Comparison of ENCODE assay signal across 16 cellular contexts in the genomic region with DNA sequence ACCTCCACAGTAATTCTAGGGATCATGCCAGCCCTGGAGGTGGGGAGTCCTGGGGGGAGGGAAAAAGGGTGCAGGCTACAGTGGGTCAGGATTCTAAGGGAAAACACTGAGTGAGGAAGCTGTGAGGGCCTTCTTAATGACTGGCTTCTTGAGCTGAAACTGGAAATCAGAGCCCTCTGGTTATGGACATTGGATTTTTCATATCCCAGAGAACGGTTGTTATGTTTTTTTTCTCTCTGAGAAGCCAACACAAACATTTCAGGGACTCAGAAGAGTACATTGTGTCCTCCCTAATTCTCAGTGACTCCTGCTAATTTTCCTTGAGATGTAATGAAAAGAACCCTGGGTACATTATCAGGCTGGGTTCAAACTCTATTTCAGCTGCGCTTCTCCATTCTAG.
DNase-seq lines count a peak whose midpoint lies in the region; ATAC-seq and TF ChIP-seq lines count a peak whose summit lies in the region.
"Had no signal": no experiment of that assay in that cellular context is flagged by ENCODE, and none has a peak within 500 bp of the region (broad histone marks: within the 10 kb centered on the region; RNA-seq: fewer than 3 reads in every experiment).

No MANE protein-coding gene starts in this region.

- DNase-seq in NCI-H69 (lab: John Stamatoyannopoulos, UW) (peak; percentile 36), coronary artery (ENCODE audit: low spot score) (no peak), mesothelial cell of epicardium (ENCODE audit: low spot score in 2 of 2, unreplicated experiment in 2 of 2) (no peak), type B pancreatic cell (ENCODE audit: extremely low spot score, unreplicated experiment) (no peak), NCI-H1092 treated with DMSO at 0.1 percent for 48 hours (lab: John Stamatoyannopoulos, UW) (no peak)
- no peak for DNase-seq in naive thymus-derived CD4-positive, alpha-beta T cell
- DNase-seq: activated naive CD4-positive, alpha-beta T cell treated with anti-CD3 and anti-CD28 coated beads, Interleukin-2, amount 10 ng/mL, durations not matched to agents 7 days and 5 days; activated T-cell treated with anti-CD3 and anti-CD28 coated beads, Interleukin-2, amount 50 U/mL, for 4 hours; stimulated activated naive B cell treated with anti-CD40 and anti-IgM and Interleukin-4, amounts not matched to agents 10 μg/mL and 1 μg/mL and 100 μg/mL, for 72 hours had no signal

- H3K27me3 Mint-ChIP-seq in mesothelial cell of epicardium (ENCODE audit: low read depth) (no peaks in the 10 kb centered on the region), type B pancreatic cell (no peaks in the 10 kb centered on the region)
- H3K27me3 Mint-ChIP-seq in naive thymus-derived CD4-positive, alpha-beta T cell, result peaks cover 0 to 2% (median 0%) of the 10 kb centered on the region in 5 donors
- H3K27me3 Mint-ChIP-seq: activated naive CD4-positive, alpha-beta T cell treated with anti-CD3 and anti-CD28 coated beads, Interleukin-2, amount 10 ng/mL, durations not matched to agents 7 days and 5 days; B cell had no signal

- no peaks in the 10 kb centered on the region for H3K4me1 ChIP-seq in naive thymus-derived CD4-positive, alpha-beta T cell (ENCODE audit: control insufficient read depth in 2 of 2, insufficient read depth in 2 of 2, low read length in 2 of 2)
- H3K4me1 ChIP-seq: Caco-2, colonic mucosa had no signal

- H3K4me3 Mint-ChIP-seq in mesothelial cell of epicardium (no peak overlapping the region), type B pancreatic cell (no peak overlapping the region)
- no peak overlapping the region for H3K4me3 Mint-ChIP-seq in naive thymus-derived CD4-positive, alpha-beta T cell
- H3K4me3 Mint-ChIP-seq: activated naive CD4-positive, alpha-beta T cell treated with anti-CD3 and anti-CD28 coated beads, Interleukin-2, amount 10 ng/mL, durations not matched to agents 7 days and 5 days; activated T-cell treated with anti-CD3 and anti-CD28 coated beads, Interleukin-2, amount 50 U/mL, for 4 hours; B cell; stimulated activated naive B cell treated with anti-CD40 and anti-IgM and Interleukin-4, amounts not matched to agents 10 μg/mL and 1 μg/mL and 100 μg/mL, for 72 hours had no signal

- no peaks in the 10 kb centered on the region for H3K36me3 ChIP-seq in naive thymus-derived CD4-positive, alpha-beta T cell (ENCODE audit: control insufficient read depth in 2 of 3, insufficient read depth in 3 of 3, low read length in 3 of 3)
- H3K36me3 ChIP-seq: colonic mucosa, tibial nerve had no signal

- POLR2A ChIA-PET in naive thymus-derived CD4-positive, alpha-beta T cell (lab: Charles Lee), result no interaction called here

- peaks cover 0 to 8% (median 0%) of the 10 kb centered on the region in 3 experiments for H3K9me3 ChIP-seq in naive thymus-derived CD4-positive, alpha-beta T cell (ENCODE audit: control insufficient read depth in 2 of 3, low read length in 3 of 3)
- H3K9me3 ChIP-seq: Caco-2, colonic mucosa, tibial nerve had no signal

- H3K4me3 ChIP-seq in coronary artery, result no peak overlapping the region
- no peak overlapping the region for H3K4me3 ChIP-seq in naive thymus-derived CD4-positive, alpha-beta T cell (ENCODE audit: low read length)
- H3K4me3 ChIP-seq: colonic mucosa, tibial nerve had no signal

- intact Hi-C loops in naive thymus-derived CD4-positive, alpha-beta T cell (cut with micrococcal nuclease), result no loop called here

- CTCF ChIA-PET in naive thymus-derived CD4-positive, alpha-beta T cell (lab: Charles Lee), result no interaction called here

- H3K27ac Mint-ChIP-seq in mesothelial cell of epicardium (peak overlapping the region; percentile 81), type B pancreatic cell (peak overlapping the region; percentile 85)
- H3K27ac Mint-ChIP-seq in naive thymus-derived CD4-positive, alpha-beta T cell, result no peak overlapping the region
- H3K27ac Mint-ChIP-seq: activated naive CD4-positive, alpha-beta T cell treated with anti-CD3 and anti-CD28 coated beads, Interleukin-2, amount 10 ng/mL, durations not matched to agents 7 days and 5 days; B cell; stimulated activated naive B cell treated with anti-CD40 and anti-IgM and Interleukin-4, amounts not matched to agents 10 μg/mL and 1 μg/mL and 100 μg/mL, for 72 hours had no signal

- no peak for ATAC-seq in naive thymus-derived CD4-positive, alpha-beta T cell
- no peak for ATAC-seq in HG02678 (IDR thresholded peaks at IDR 0.05; ENCODE audit: unreplicated experiment)
- ATAC-seq: activated CD4-positive, CD25-positive, alpha-beta regulatory T cell treated with anti-CD3 and anti-CD28 coated beads, Interleukin-2, amount 50 U/mL, for 24 hours; activated T-cell treated with anti-CD3 and anti-CD28 coated beads, Interleukin-2, amount 50 U/mL, for 4 hours; stimulated activated naive B cell treated with anti-CD40 and anti-IgM and Interleukin-4, amounts not matched to agents 10 μg/mL and 1 μg/mL and 100 μg/mL, for 72 hours had no signal

- peaks cover 54% of the 10 kb centered on the region for H3K4me1 Mint-ChIP-seq in mesothelial cell of epicardium
- peaks cover 25% of the 10 kb centered on the region for H3K4me1 Mint-ChIP-seq in type B pancreatic cell (ENCODE audit: unreplicated experiment)
- peaks cover 0 to 1% (median 0%) of the 10 kb centered on the region in 7 donors for H3K4me1 Mint-ChIP-seq in naive thymus-derived CD4-positive, alpha-beta T cell
- H3K4me1 Mint-ChIP-seq: activated naive CD4-positive, alpha-beta T cell treated with anti-CD3 and anti-CD28 coated beads, Interleukin-2, amount 10 ng/mL, durations not matched to agents 7 days and 5 days; B cell; stimulated activated naive B cell treated with anti-CD40 and anti-IgM and Interleukin-4, amounts not matched to agents 10 μg/mL and 1 μg/mL and 100 μg/mL, for 72 hours had no signal

- peak overlapping the region; percentile 42 to 85 for H3K27ac ChIP-seq in coronary artery
- H3K27ac ChIP-seq in naive thymus-derived CD4-positive, alpha-beta T cell (ENCODE audit: low read depth, low read length), result no peak overlapping the region
- H3K27ac ChIP-seq: colonic mucosa, foreskin keratinocyte had no signal

- TF ChIP-seq CTCF in coronary artery (IDR thresholded peaks at IDR 0.05), result no peak
- TF ChIP-seq CTCF in mesothelial cell of epicardium (IDR thresholded peaks at IDR 0.05; ENCODE audit: unreplicated experiment), result no peak
- no peak for TF ChIP-seq CTCF in type B pancreatic cell (conservative IDR thresholded peaks at IDR 0.05)

- H3K9me3 Mint-ChIP-seq in mesothelial cell of epicardium, result peaks cover 8% of the 10 kb centered on the region
- no peaks in the 10 kb centered on the region for H3K9me3 Mint-ChIP-seq in type B pancreatic cell
- peaks cover 0 to 14% (median 7%) of the 10 kb centered on the region in 11 donors for H3K9me3 Mint-ChIP-seq in naive thymus-derived CD4-positive, alpha-beta T cell
- H3K9me3 Mint-ChIP-seq: activated naive CD4-positive, alpha-beta T cell treated with anti-CD3 and anti-CD28 coated beads, Interleukin-2, amount 10 ng/mL, durations not matched to agents 7 days and 5 days had no signal

- H3K27me3 ChIP-seq in naive thymus-derived CD4-positive, alpha-beta T cell (ENCODE audit: control insufficient read depth in 2 of 2, insufficient read depth in 2 of 2, low read length in 2 of 2), result no peaks in the 10 kb centered on the region
- H3K27me3 ChIP-seq: colonic mucosa, foreskin keratinocyte, tibial nerve had no signal

- no peaks in the 10 kb centered on the region for H3K36me3 Mint-ChIP-seq in mesothelial cell of epicardium
- no peaks in the 10 kb centered on the region for H3K36me3 Mint-ChIP-seq in type B pancreatic cell
- peaks cover 0 to 4% (median 0%) of the 10 kb centered on the region in 5 donors for H3K36me3 Mint-ChIP-seq in naive thymus-derived CD4-positive, alpha-beta T cell
- H3K36me3 Mint-ChIP-seq: activated naive CD4-positive, alpha-beta T cell treated with anti-CD3 and anti-CD28 coated beads, Interleukin-2, amount 10 ng/mL, durations not matched to agents 7 days and 5 days; stimulated activated naive B cell treated with anti-CD40 and anti-IgM and Interleukin-4, amounts not matched to agents 10 μg/mL and 1 μg/mL and 100 μg/mL, for 72 hours had no signal

Comparison
In these comparisons a context has a peak if more than half of its experiments do, and no peak if none do; other contexts are left out.
1. H3K27ac Mint-ChIP-seq: peak in mesothelial cell of epicardium (single experiment) and type B pancreatic cell (single experiment); none in naive thymus-derived CD4-positive, alpha-beta T cell (0 of 9).